ENCODE assay signal across 3 cellular contexts in the genomic region with DNA sequence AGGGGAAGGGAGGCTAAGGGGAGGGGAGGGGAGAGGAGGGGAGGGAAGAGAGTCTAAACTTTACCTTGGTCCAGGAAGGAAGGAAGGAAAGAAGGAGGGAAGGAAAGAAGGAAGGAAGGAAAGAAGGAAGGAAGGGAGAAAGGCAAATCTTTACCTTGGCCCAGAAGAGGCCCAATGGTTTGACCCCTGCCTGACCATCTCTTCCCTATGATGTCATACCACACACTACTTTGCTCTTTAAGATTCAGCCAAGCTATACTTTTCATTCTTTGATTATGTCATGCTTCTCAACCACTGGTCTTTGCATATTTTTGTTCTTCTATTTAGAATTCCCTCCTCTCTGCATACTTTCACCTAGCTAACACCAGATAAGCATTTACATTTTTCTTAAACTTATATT.
TF ChIP-seq lines count a peak whose summit lies in the region.

No MANE protein-coding gene starts in this region.

TF ChIP-seq in HepG2, 621 proteins besides CTCF, POLR2A, EP300 and RAD21:
- TF ChIP-seq, protein P1, sequence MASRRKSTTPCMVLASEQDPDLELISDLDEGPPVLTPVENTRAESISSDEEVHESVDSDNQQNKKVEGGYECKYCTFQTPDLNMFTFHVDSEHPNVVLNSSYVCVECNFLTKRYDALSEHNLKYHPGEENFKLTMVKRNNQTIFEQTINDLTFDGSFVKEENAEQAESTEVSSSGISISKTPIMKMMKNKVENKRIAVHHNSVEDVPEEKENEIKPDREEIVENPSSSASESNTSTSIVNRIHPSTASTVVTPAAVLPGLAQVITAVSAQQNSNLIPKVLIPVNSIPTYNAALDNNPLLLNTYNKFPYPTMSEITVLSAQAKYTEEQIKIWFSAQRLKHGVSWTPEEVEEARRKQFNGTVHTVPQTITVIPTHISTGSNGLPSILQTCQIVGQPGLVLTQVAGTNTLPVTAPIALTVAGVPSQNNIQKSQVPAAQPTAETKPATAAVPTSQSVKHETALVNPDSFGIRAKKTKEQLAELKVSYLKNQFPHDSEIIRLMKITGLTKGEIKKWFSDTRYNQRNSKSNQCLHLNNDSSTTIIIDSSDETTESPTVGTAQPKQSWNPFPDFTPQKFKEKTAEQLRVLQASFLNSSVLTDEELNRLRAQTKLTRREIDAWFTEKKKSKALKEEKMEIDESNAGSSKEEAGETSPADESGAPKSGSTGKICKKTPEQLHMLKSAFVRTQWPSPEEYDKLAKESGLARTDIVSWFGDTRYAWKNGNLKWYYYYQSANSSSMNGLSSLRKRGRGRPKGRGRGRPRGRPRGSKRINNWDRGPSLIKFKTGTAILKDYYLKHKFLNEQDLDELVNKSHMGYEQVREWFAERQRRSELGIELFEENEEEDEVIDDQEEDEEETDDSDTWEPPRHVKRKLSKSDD (CRISPR knock-in tag; IDR thresholded peaks at IDR 0.05; ENCODE audit: low read depth) = no peak
- no peak for TF ChIP-seq THAP11 (CRISPR knock-in tag; IDR thresholded peaks at IDR 0.05)
- no peak for TF ChIP-seq ZNF263 (CRISPR knock-in tag; IDR thresholded peaks at IDR 0.05)
- peak; percentile 57 for TF ChIP-seq ATF7 (IDR thresholded peaks at IDR 0.05)
- TF ChIP-seq ATF7 (CRISPR knock-in tag; IDR thresholded peaks at IDR 0.05) = no peak
- peak; percentile 91 for TF ChIP-seq HNRNPK (IDR thresholded peaks at IDR 0.05; ENCODE audit: low read depth, low read length, poor library complexity, severe bottlenecking)
- TF ChIP-seq REL (CRISPR knock-in tag; conservative IDR thresholded peaks at IDR 0.05) = no peak
- no peak for TF ChIP-seq ZMAT3 (CRISPR knock-in tag; conservative IDR thresholded peaks at IDR 0.05)
- no peak for TF ChIP-seq RFX5 (IDR thresholded peaks at IDR 0.05; ENCODE audit: low read depth, low read length)

TF ChIP-seq in K562, 482 proteins besides CTCF, POLR2A, EP300 and RAD21:
- TF ChIP-seq ZFX (CRISPR knock-in tag; IDR thresholded peaks at IDR 0.05) (no peak), SNRNP70 (optimal IDR thresholded peaks at IDR 0.05; ENCODE audit: low read depth, low read length) (no peak), PCBP2 (IDR thresholded peaks at IDR 0.05; ENCODE audit: low read depth, low read length, poor library complexity, severe bottlenecking) (peak; percentile 42), SFPQ (IDR thresholded peaks at IDR 0.05; ENCODE audit: low read depth, low read length) (no peak)

TF ChIP-seq in endothelial cell of umbilical vein, 7 proteins besides CTCF, POLR2A, EP300 and RAD21:
- TF ChIP-seq JUN (IDR thresholded peaks at IDR 0.05; ENCODE audit: borderline replicate concordance, insufficient read depth, insufficient read length, low read depth) (no peak), MAX (IDR thresholded peaks at IDR 0.05; ENCODE audit: insufficient read depth, insufficient read length) (no peak), FOS (IDR thresholded peaks at IDR 0.05; ENCODE audit: borderline replicate concordance, insufficient read depth, low read length) (no peak), POLR2AphosphoS5 (IDR thresholded peaks at IDR 0.05; ENCODE audit: insufficient read depth, low read depth, low read length) (no peak), MYC (IDR thresholded peaks at IDR 0.05; ENCODE audit: low read depth, low read length) (no peak), EZH2 (IDR thresholded peaks at IDR 0.05; ENCODE audit: borderline replicate concordance, low read depth, low read length, severe bottlenecking) (no peak), GATA2 (IDR thresholded peaks at IDR 0.05; ENCODE audit: insufficient read depth, insufficient read length, low read depth, low read length) (no peak)
TF ChIP-seq in endothelial cell of umbilical vein: peak in this region for 0.
